ENCODE assay signal across 25 cellular contexts in the genomic region with DNA sequence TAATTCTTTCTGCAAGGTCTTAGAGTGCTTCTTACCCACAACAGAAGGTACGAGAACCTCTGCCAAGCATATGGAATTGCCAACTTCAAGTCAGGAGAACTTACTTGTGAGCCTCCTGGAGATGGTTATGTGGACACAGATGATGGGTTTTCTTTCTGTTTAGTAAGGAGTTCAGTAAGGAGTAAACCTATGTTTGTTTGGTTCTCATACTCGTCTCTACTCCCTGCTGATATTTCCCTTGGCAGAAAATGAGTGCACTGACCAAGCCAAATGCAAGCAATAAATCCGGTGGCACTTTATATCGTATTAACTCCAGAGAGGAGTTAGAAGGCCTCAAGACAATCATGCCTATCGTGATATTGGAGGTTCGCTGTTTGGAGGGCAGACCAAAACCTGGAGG.
DNase-seq lines count a peak whose midpoint lies in the region; ATAC-seq and TF ChIP-seq lines count a peak whose summit lies in the region.
"Had no signal": no experiment of that assay in that cellular context is flagged by ENCODE, and none has a peak within 500 bp of the region (broad histone marks: within the 10 kb centered on the region; RNA-seq: fewer than 3 reads in every experiment).

No MANE protein-coding gene starts in this region.

- H3K27me3 ChIP-seq in breast epithelium (no peaks in the 10 kb centered on the region), right atrium auricular region (no peaks in the 10 kb centered on the region), skeletal muscle tissue (ENCODE audit: control insufficient read depth in 3 of 3, insufficient read depth in 3 of 3, low read length in 3 of 3) (peaks cover 0 to 3% (median 0%) of the 10 kb centered on the region in 3 donors), aorta (ENCODE audit: control insufficient read depth in 1 of 2, insufficient read depth in 2 of 2, low read length in 1 of 2) (no peaks in the 10 kb centered on the region), A673 (replicated peaks; ENCODE audit: insufficient read depth, low read depth, low read length, poor library complexity) (peaks cover 4% of the 10 kb centered on the region)
- H3K27me3 ChIP-seq: transverse colon had no signal

- ATAC-seq in aorta (ENCODE audit: low FRiP score) (peak; percentile 13), GM19023 (IDR thresholded peaks at IDR 0.05; ENCODE audit: unreplicated experiment) (no peak)
- ATAC-seq: HCT116, Panc1, WTC11 had no signal

- no peaks in the 10 kb centered on the region for H3K9me3 ChIP-seq in breast epithelium
- no peaks in the 10 kb centered on the region for H3K9me3 ChIP-seq in right atrium auricular region
- no peaks in the 10 kb centered on the region for H3K9me3 ChIP-seq in skeletal muscle tissue (ENCODE audit: control insufficient read depth in 3 of 3, low read length in 3 of 3)
- no peaks in the 10 kb centered on the region for H3K9me3 ChIP-seq in aorta (ENCODE audit: control insufficient read depth, low read length)
- H3K9me3 ChIP-seq in A673 (ENCODE audit: low read depth, low read length, poor library complexity, severe bottlenecking), result no peaks in the 10 kb centered on the region
- H3K9me3 ChIP-seq: BE2C, Caco-2, transverse colon had no signal

- POLR2A ChIA-PET in MCF 10A (lab: Yijun Ruan, JAX), result interaction anchor here (0.7 to 1.0 kb wide), 3 partner anchors 11 to 115 kb away, joined by 3 read pairs; no protein-coding TSS in a partner anchor
- POLR2A ChIA-PET in A673 (lab: Charles Lee; ENCODE audit: low non-redundant PET), result no interaction called here

- H3K4me3 Mint-ChIP-seq in MCF 10A (ENCODE audit: unreplicated experiment), result no peak overlapping the region
- H3K4me3 Mint-ChIP-seq: WTC11 had no signal

- CTCF ChIA-PET in MCF 10A (lab: Yijun Ruan, JAX) (no interaction called here), A673 (lab: Charles Lee) (no interaction called here)

- H3K4me1 ChIP-seq in breast epithelium (peaks cover 0 to 8% of the 10 kb centered on the region in 2 donors), right atrium auricular region (peaks cover 0 to 9% of the 10 kb centered on the region in 2 donors), skeletal muscle tissue (ENCODE audit: control insufficient read depth in 3 of 3, insufficient read depth in 3 of 3, low read length in 3 of 3) (peaks cover 0 to 10% (median 8%) of the 10 kb centered on the region in 3 donors), aorta (ENCODE audit: control insufficient read depth in 1 of 2, insufficient read depth in 2 of 2, low read length in 2 of 2) (peaks cover 0 to 10% of the 10 kb centered on the region in 2 donors), A673 (ENCODE audit: insufficient read depth, low read length, poor library complexity, severe bottlenecking) (no peaks in the 10 kb centered on the region)
- H3K4me1 ChIP-seq: BE2C, Caco-2, transverse colon had no signal

- peak overlapping the region; percentile 79 to 87 for H3K27ac ChIP-seq in breast epithelium
- H3K27ac ChIP-seq in right atrium auricular region, result peak overlapping the region; percentile 63 to 68
- H3K27ac ChIP-seq in skeletal muscle tissue (ENCODE audit: low read depth, low read length), result peak overlapping the region; percentile 41
- peak overlapping the region in 1 of 2 donors; percentile 72 for H3K27ac ChIP-seq in aorta (ENCODE audit: low read depth in 1 of 2, low read length in 2 of 2)
- no peak overlapping the region for H3K27ac ChIP-seq in A673 (ENCODE audit: low read depth, low read length, poor library complexity, severe bottlenecking)
- H3K27ac ChIP-seq: transverse colon had no signal

- H3K4me1 Mint-ChIP-seq in MCF 10A (ENCODE audit: insufficient read depth, unreplicated experiment), result no peaks in the 10 kb centered on the region

- TF ChIP-seq CTCF in breast epithelium (IDR thresholded peaks at IDR 0.05) (no peak), MCF 10A (IDR thresholded peaks at IDR 0.05; ENCODE audit: unreplicated experiment) (no peak), right atrium auricular region (IDR thresholded peaks at IDR 0.05) (no peak), A673 (conservative IDR thresholded peaks at IDR 0.05; ENCODE audit: low read depth, low read length) (no peak)

- H3K36me3 Mint-ChIP-seq in MCF 10A (ENCODE audit: insufficient read depth, unreplicated experiment), result peaks cover 11% of the 10 kb centered on the region
- H3K36me3 Mint-ChIP-seq: WTC11 had no signal

- peak overlapping the region in 1 of 3 donors; percentile 31 for H3K4me3 ChIP-seq in breast epithelium
- H3K4me3 ChIP-seq in right atrium auricular region, result no peak overlapping the region
- H3K4me3 ChIP-seq in skeletal muscle tissue (ENCODE audit: low read length in 3 of 3), result no peak overlapping the region
- no peak overlapping the region for H3K4me3 ChIP-seq in aorta (ENCODE audit: low read length in 2 of 2)
- H3K4me3 ChIP-seq in A673 (ENCODE audit: low read depth, low read length, poor library complexity, severe bottlenecking), result no peak overlapping the region
- H3K4me3 ChIP-seq: lung, transverse colon had no signal

- TF ChIP-seq POLR2A in breast epithelium (IDR thresholded peaks at IDR 0.05), result no peak

- BruUV-seq in MCF 10A (replicated peaks; lab: Mats Ljungman, UMichigan) (no TSS peak), A673 (replicated peaks; lab: Mats Ljungman, UMichigan) (no TSS peak)

- DNase-seq in breast epithelium (ENCODE audit: low spot score in 2 of 2) (no peak), MCF 10A (ENCODE audit: unreplicated experiment) (no peak), right atrium auricular region (ENCODE audit: low spot score) (no peak), aorta (no peak), A673 (ENCODE audit: low spot score) (no peak), NCI-H510A treated with DMSO at 0.1 percent for 48 hours (lab: John Stamatoyannopoulos, UW) (no peak)
- DNase-seq: activated CD4-positive, alpha-beta T cell treated with anti-CD3 and anti-CD28 coated beads, Interleukin-2, amount 50 U/mL, for 48 hours; activated T-cell treated with anti-CD3 and anti-CD28 coated beads for 4 hours; BE2C; Caco-2; glutamatergic neuron; NCI-H1092 treated with DMSO at 0.1 percent for 48 hours; NCI-H2081 treated with DMSO at 0.1 percent for 48 hours; NCI-H446 treated with DMSO at 0.1 percent for 48 hours; NK-92 treated with Interleukin-12 subunit alpha and Interleukin-12 subunit beta, amount 100 ng/mL, for 24 hours; retina; stimulated activated CD4-positive, alpha-beta T cell treated with anti-CD3 and anti-CD28 coated beads, Interleukin-15, amount 100 ng/mL, for 24 hours; T-helper 2 cell; transverse colon had no signal

- H3K27me3 Mint-ChIP-seq in MCF 10A (ENCODE audit: insufficient read depth, unreplicated experiment), result no peaks in the 10 kb centered on the region

- no peaks in the 10 kb centered on the region for H3K9me3 Mint-ChIP-seq in MCF 10A (ENCODE audit: unreplicated experiment)
- H3K9me3 Mint-ChIP-seq: WTC11 had no signal

- 32% methylated on average over 6 of the region's 6 CpGs for WGBS in aorta, 2 donors

- intact Hi-C loops in breast epithelium (cut with DNase I; ENCODE audit: low total_unique reads), result no loop called here
- intact Hi-C loops in MCF 10A (cut with micrococcal nuclease), result no loop called here
- intact Hi-C loops in aorta (cut with DNase I), result no loop called here
- intact Hi-C loops in A673 (cut with micrococcal nuclease; ENCODE audit: unreplicated experiment), result no loop called here

- no peak overlapping the region for H3K27ac Mint-ChIP-seq in MCF 10A (ENCODE audit: low read depth, unreplicated experiment)
- H3K27ac Mint-ChIP-seq: WTC11 had no signal

- no peak overlapping the region for H3K9ac ChIP-seq in skeletal muscle tissue (ENCODE audit: low read depth in 1 of 3, low read length in 3 of 3)

- no peaks in the 10 kb centered on the region for H3K36me3 ChIP-seq in breast epithelium
- H3K36me3 ChIP-seq in right atrium auricular region, result no peaks in the 10 kb centered on the region
- no peaks in the 10 kb centered on the region for H3K36me3 ChIP-seq in skeletal muscle tissue (ENCODE audit: control insufficient read depth in 3 of 3, insufficient read depth in 3 of 3, low read length in 3 of 3)
- no peaks in the 10 kb centered on the region for H3K36me3 ChIP-seq in aorta (ENCODE audit: control insufficient read depth in 1 of 2, insufficient read depth in 2 of 2, low read length in 1 of 2)
- H3K36me3 ChIP-seq in A673 (ENCODE audit: insufficient read depth, low read length, poor library complexity, severe bottlenecking), result no peaks in the 10 kb centered on the region
- H3K36me3 ChIP-seq: BE2C, transverse colon had no signal
